Comparison of ENCODE assay signal across 11 cellular contexts in genomic region chr1:88407248-88407647, GRCh38.
"Had no signal": no experiment of that assay in that cellular context is flagged by ENCODE, and none has a peak within 500 bp of the region (broad histone marks: within the 10 kb centered on the region; RNA-seq: fewer than 3 reads in every experiment).

No MANE protein-coding gene starts in this region.

- H3K27ac ChIP-seq: GM23248 had no signal

- H3K9me3 ChIP-seq: HAP-1 had no signal

- H3K36me3 ChIP-seq: HAP-1 had no signal

- DNase-seq: GM23248, GOT3, H7, H9, HCEC 1CT, HFFc6 had no signal

- H3K4me2 ChIP-seq: GM23338 had no signal

- H3K27ac Mint-ChIP-seq: GM23338, H9, HFFc6 had no signal

- H3K4me3 Mint-ChIP-seq: GM23338, H9, HFFc6 had no signal

- FAIRE-seq: H1, H54 had no signal

- H2AFZ ChIP-seq: GM23248, GM23338 had no signal

- H3K4me3 ChIP-seq: GM23248, GM23338, HAP-1 had no signal

- ATAC-seq: GM23338, HCT116 had no signal

- H3K9ac ChIP-seq: GM23248 had no signal
